ENCODE assay signal across 13 cellular contexts in the genomic region with DNA sequence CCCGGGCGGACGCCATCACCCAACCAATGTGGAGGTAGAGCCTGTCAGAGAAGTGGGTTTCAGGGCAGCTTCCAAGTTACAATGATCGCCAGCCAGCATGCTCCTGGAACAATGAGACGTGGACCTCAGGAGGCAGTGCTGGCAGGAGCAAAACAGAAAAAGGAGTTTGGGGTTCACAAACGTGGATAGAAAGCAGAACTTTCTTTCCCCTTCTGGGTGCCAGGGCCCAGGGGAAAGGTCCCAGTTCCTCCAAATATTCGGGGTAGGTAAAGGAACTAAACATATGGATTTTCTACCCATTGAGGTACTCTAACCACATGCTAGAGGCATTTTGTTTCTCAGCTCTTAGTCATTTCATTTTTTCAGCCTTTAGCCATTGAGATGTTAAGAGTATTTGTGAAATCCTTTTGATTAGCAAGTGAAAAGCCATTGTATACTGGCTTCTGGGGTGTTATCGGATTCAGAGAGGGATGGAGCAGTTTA.
DNase-seq lines count a peak whose midpoint lies in the region; ATAC-seq and TF ChIP-seq lines count a peak whose summit lies in the region.
"Had no signal": no experiment of that assay in that cellular context is flagged by ENCODE, and none has a peak within 500 bp of the region (broad histone marks: within the 10 kb centered on the region; RNA-seq: fewer than 3 reads in every experiment).

No MANE protein-coding gene starts in this region.

- H3K36me3 ChIP-seq in ES-I3 (ENCODE audit: insufficient read depth, low read length) (no peaks in the 10 kb centered on the region), HUES64 (ENCODE audit: insufficient read depth, low read length) (no peaks in the 10 kb centered on the region), lower lobe of right lung (no peaks in the 10 kb centered on the region), neuronal stem cell (replicated peaks in 1 of 2; ENCODE audit: control insufficient read depth in 2 of 2, insufficient read depth in 2 of 2, low read length in 2 of 2) (no peaks in the 10 kb centered on the region)
- H3K36me3 ChIP-seq: BLaER1 treated with 17β-estradiol and CSF1 and Interleukin-3, amounts not matched to agents 10 nM and 100 nM had no signal

- H3K4me1 ChIP-seq in ES-I3 (ENCODE audit: insufficient read depth, low read length) (peaks cover 58% of the 10 kb centered on the region), HUES64 (ENCODE audit: insufficient read depth, low read length) (peaks cover 85% of the 10 kb centered on the region), lower lobe of right lung (peaks cover 9% of the 10 kb centered on the region), neuronal stem cell (ENCODE audit: control insufficient read depth in 2 of 2, insufficient read depth in 1 of 2, low read depth in 1 of 2, low read length in 2 of 2) (peaks cover 10 to 48% of the 10 kb centered on the region in 2 donors)

- H3K4ac ChIP-seq in neuronal stem cell (ENCODE audit: low read length), result no peak overlapping the region

- ATAC-seq in lower lobe of right lung (no peak), GM21390 (IDR thresholded peaks at IDR 0.05; ENCODE audit: unreplicated experiment) (no peak), T-helper 17 cell (no peak)

- H3K23ac ChIP-seq in neuronal stem cell (ENCODE audit: low read depth, low read length, poor library complexity), result no peak overlapping the region

- H3K18ac ChIP-seq in neuronal stem cell (ENCODE audit: low read length), result no peak overlapping the region

- H3K9ac ChIP-seq in ES-I3 (ENCODE audit: low read depth, low read length) (peak overlapping the region; percentile 31; the same call in 1 of the 2 replicates), HUES64 (ENCODE audit: low read depth, low read length) (peak overlapping the region; percentile 9; the same call in 1 of the 2 replicates), neuronal stem cell (ENCODE audit: low read depth, low read length, poor library complexity) (no peak overlapping the region)
- H3K9ac ChIP-seq: BLaER1 treated with 17β-estradiol and CSF1 and Interleukin-3, amounts not matched to agents 10 nM and 100 nM had no signal

- no peak overlapping the region for H4K8ac ChIP-seq in neuronal stem cell (ENCODE audit: low read depth, low read length)

- H2BK15ac ChIP-seq in neuronal stem cell (ENCODE audit: low read length), result no peak overlapping the region

- no peaks in the 10 kb centered on the region for H3K27me3 ChIP-seq in HUES64 (ENCODE audit: insufficient read depth, low read length)
- no peaks in the 10 kb centered on the region for H3K27me3 ChIP-seq in lower lobe of right lung (ENCODE audit: low read depth)
- no peaks in the 10 kb centered on the region for H3K27me3 ChIP-seq in neuronal stem cell (ENCODE audit: control insufficient read depth in 3 of 3, insufficient read depth in 3 of 3, low read depth in 1 of 3, low read length in 3 of 3)
- H3K27me3 ChIP-seq: BLaER1 treated with 17β-estradiol and CSF1 and Interleukin-3, amounts not matched to agents 10 nM and 100 nM had no signal

- H2AK5ac ChIP-seq in neuronal stem cell (ENCODE audit: low read depth, low read length), result no peak overlapping the region

- WGBS in HUES64, result 11% methylated on average over 8 of the region's 8 CpGs
- whole genome bisulfite sequencing in neuronal stem cell (ENCODE audit: extremely low coverage in 2 of 2, insufficient read length in 2 of 2, insufficient replicate concordance in 1 of 2), 2 donors, result no CpG with 5 or more reads among the region's 8 CpGs

- H3K27ac Mint-ChIP-seq in T-helper 17 cell, result no peak overlapping the region

- H3K27ac ChIP-seq in HUES64 (ENCODE audit: low read depth, low read length) (peak overlapping the region; percentile 82), lower lobe of right lung (peak overlapping the region; percentile 32), neuronal stem cell (replicated peaks; ENCODE audit: low read length) (no peak overlapping the region)
- H3K27ac ChIP-seq: BLaER1 treated with 17β-estradiol and CSF1 and Interleukin-3, amounts not matched to agents 10 nM and 100 nM had no signal

- H3K4me3 ChIP-seq in HUES64 (ENCODE audit: low read length), result peak overlapping the region; percentile 39
- H3K4me3 ChIP-seq in lower lobe of right lung, result no peak overlapping the region
- no peak overlapping the region for H3K4me3 ChIP-seq in neuronal stem cell (ENCODE audit: low read length in 2 of 2)
- H3K4me3 ChIP-seq: BLaER1 treated with 17β-estradiol and CSF1 and Interleukin-3, amounts not matched to agents 10 nM and 100 nM had no signal

- no peak overlapping the region for H3K4me2 ChIP-seq in neuronal stem cell (ENCODE audit: insufficient read depth, low read length, poor library complexity, severe bottlenecking)

- H3K9me3 ChIP-seq in ES-I3 (ENCODE audit: control insufficient read depth, insufficient read depth, low read length) (no peaks in the 10 kb centered on the region), HUES64 (ENCODE audit: insufficient read depth, low read depth, low read length) (no peaks in the 10 kb centered on the region), lower lobe of right lung (no peaks in the 10 kb centered on the region), neuronal stem cell (replicated peaks in 1 of 2; ENCODE audit: control insufficient read depth in 2 of 2, insufficient read depth in 1 of 2, low read depth in 1 of 2, low read length in 2 of 2) (peaks cover 0 to 13% of the 10 kb centered on the region in 2 donors), T-helper 17 cell (ENCODE audit: control insufficient read depth, low read length, poor library complexity, severe bottlenecking) (no peaks in the 10 kb centered on the region)
- H3K9me3 ChIP-seq: BLaER1 treated with 17β-estradiol and CSF1 and Interleukin-3, amounts not matched to agents 10 nM and 100 nM had no signal

- no peak overlapping the region for H2AFZ ChIP-seq in neuronal stem cell (ENCODE audit: low read length)

- intact Hi-C loops in lower lobe of right lung (cut with DNase I), result no loop called here

- H3K79me1 ChIP-seq in neuronal stem cell (ENCODE audit: low read depth, low read length), result no peaks in the 10 kb centered on the region

- H3K4me1 Mint-ChIP-seq in T-helper 17 cell, result no peaks in the 10 kb centered on the region

- no peak overlapping the region for H3K4me3 Mint-ChIP-seq in T-helper 17 cell

- no peak overlapping the region for H2BK12ac ChIP-seq in neuronal stem cell (ENCODE audit: low read length)

- no peak overlapping the region for H2BK120ac ChIP-seq in neuronal stem cell (ENCODE audit: low read depth, low read length)

- no peak overlapping the region for H2BK5ac ChIP-seq in neuronal stem cell (ENCODE audit: low read length)

- H3K36me3 Mint-ChIP-seq in T-helper 17 cell (ENCODE audit: low read depth), result no peaks in the 10 kb centered on the region

- no peaks in the 10 kb centered on the region for H3K27me3 Mint-ChIP-seq in T-helper 17 cell

- H3K14ac ChIP-seq in neuronal stem cell (ENCODE audit: low read length), result no peak overlapping the region

- H4K91ac ChIP-seq in neuronal stem cell (ENCODE audit: low read depth, low read length, poor library complexity), result no peak overlapping the region

- TF ChIP-seq CTCF in lower lobe of right lung (IDR thresholded peaks at IDR 0.05), result no peak

- DNase-seq in iPS DF 4.7 (ENCODE audit: extremely low read depth, low spot score) (peak; percentile 49), lower lobe of right lung (no peak), neuronal stem cell (ENCODE audit: low spot score) (no peak), T-helper 17 cell (no peak), NCI-H1930 (lab: John Stamatoyannopoulos, UW) (no peak)
- DNase-seq: KG1, NCI-H1417 treated with DMSO at 0.1 percent for 48 hours, NCI-H2029, NCI-H748 treated with DMSO at 0.1 percent for 48 hours had no signal
